23 cellular contexts compared by ENCODE assay signal in genomic region chr5:118008779-118009178, GRCh38.
"Had no signal": no experiment of that assay in that cellular context is flagged by ENCODE, and none has a peak within 500 bp of the region (broad histone marks: within the 10 kb centered on the region; RNA-seq: fewer than 3 reads in every experiment).

No MANE protein-coding gene starts in this region.

- H3K4me3 ChIP-seq: PC-9, Peyer's patch, SJSA1, SK-N-MC had no signal

- DNase-seq: IMR-90; Karpas-422; KG1; MM.1S; NCI-H1105 treated with DMSO at 0.1 percent for 48 hours; NCI-H1417 treated with DMSO at 0.1 percent for 48 hours; NCI-H146; NCI-H1694 treated with DMSO at 0.1 percent for 48 hours; NCI-H1930; NCI-H2081 treated with DMSO at 0.1 percent for 48 hours; NCI-H2171; NCI-H226; NCI-H510A treated with DMSO at 0.1 percent for 48 hours; NCI-H526; NCI-H748 treated with DMSO at 0.1 percent for 48 hours; NK-92 treated with Interleukin-12 subunit alpha and Interleukin-12 subunit beta, amount 100 ng/mL, for 24 hours; OCI-M1; PC-9; Peyer's patch; SIG-M5 had no signal

- H3K36me3 ChIP-seq: Peyer's patch, SJSA1 had no signal

- H3K4me1 ChIP-seq: Peyer's patch, SJSA1 had no signal

- FAIRE-seq: HepG2 had no signal

- H3K4me2 ChIP-seq: PC-9 had no signal

- H3K9me3 ChIP-seq: Peyer's patch, SJSA1 had no signal

- H2AFZ ChIP-seq: PC-9 had no signal

- H3K27ac ChIP-seq: PC-9, Peyer's patch, SJSA1, SK-N-MC had no signal
